Comparison of ENCODE assay signal across 8 cellular contexts in the genomic region with DNA sequence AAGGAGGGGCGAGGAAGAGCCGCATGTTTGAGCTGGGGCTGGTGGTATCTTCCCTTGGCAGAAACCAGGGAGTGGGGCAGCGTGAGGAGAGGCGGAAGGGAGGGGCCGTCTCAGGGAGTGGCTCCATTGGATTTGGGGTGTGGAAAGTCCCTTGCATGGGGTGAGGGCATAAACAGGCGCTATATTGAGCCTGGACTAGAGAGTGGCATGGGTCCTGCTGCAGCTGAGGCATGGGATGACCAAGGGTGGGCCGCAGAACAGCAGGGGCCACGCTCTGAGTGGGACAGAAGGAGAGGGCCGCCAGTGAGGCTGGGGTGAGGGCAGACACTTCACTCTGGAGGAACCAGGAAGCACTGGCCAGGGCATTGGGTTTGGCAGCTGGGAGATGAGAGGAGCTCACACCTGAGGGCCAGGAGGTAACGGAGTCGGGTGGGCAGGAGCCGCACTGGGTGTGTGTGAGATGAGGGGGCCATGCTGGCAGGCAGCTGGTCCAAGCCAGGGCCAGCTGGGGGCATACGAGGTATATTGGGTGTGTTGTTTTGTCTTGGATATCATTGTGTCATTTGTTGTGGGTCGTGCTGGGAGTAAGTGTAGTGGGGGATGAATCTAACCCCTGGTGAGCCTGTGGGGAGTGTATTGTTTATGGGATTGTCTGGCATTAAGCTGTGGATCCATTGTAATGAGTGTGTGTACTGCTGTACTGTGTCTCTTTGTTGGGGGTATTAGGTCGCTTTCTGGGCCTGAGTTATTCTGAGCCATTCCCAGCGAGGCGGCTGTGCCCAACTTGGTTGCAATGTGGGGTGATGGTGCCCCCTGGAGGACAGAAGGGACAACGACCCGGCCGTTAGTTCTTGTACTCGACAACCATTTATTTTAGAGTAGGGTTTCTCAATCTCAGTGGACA. TPM values are rescaled to one million over a fixed set of nuclear protein-coding genes. Genes with fewer than 3 reads are reported as not detected.
DNase-seq lines count a peak whose midpoint lies in the region; ATAC-seq and TF ChIP-seq lines count a peak whose summit lies in the region.
"Not testable (repeated sequence)": the region's sequence is repeated elsewhere in the genome, so short reads cannot be mapped to it uniquely, and the experiment has no call there.

No MANE protein-coding gene starts in this region.

- POLR2A ChIA-PET in HEK293T (lab: Yijun Ruan, JAX), result not testable (repeated sequence)

- not testable (repeated sequence) for H3K4me1 Mint-ChIP-seq in activated naive CD8-positive, alpha-beta T cell treated with anti-CD3 and anti-CD28 coated beads, Interleukin-2, amount 50 U/mL, for 24 hours
- H3K4me1 Mint-ChIP-seq in natural killer cell treated with Interleukin-12 subunit alpha and Interleukin-12 subunit beta and Interleukin-15 and Interleukin-18, amount 100 ng/mL, for 72 hours (ENCODE audit: low read depth in 2 of 2), result peaks cover 13 to 19% of the 10 kb centered on the region in 2 donors

- not testable (repeated sequence) for H3K36me3 Mint-ChIP-seq in activated naive CD8-positive, alpha-beta T cell treated with anti-CD3 and anti-CD28 coated beads, Interleukin-2, amount 50 U/mL, for 24 hours (ENCODE audit: low read depth); natural killer cell treated with Interleukin-12 subunit alpha and Interleukin-12 subunit beta and Interleukin-15 and Interleukin-18, amount 100 ng/mL, for 72 hours

- not testable (repeated sequence) for H3K9me3 Mint-ChIP-seq in activated naive CD8-positive, alpha-beta T cell treated with anti-CD3 and anti-CD28 coated beads, Interleukin-2, amount 50 U/mL, for 24 hours; natural killer cell treated with Interleukin-12 subunit alpha and Interleukin-12 subunit beta and Interleukin-15 and Interleukin-18, amount 100 ng/mL, for 72 hours

- H3K4me3 Mint-ChIP-seq in activated naive CD8-positive, alpha-beta T cell treated with anti-CD3 and anti-CD28 coated beads, Interleukin-2, amount 50 U/mL, for 24 hours, result not testable (repeated sequence)
- peak overlapping the region; percentile 68 for H3K4me3 Mint-ChIP-seq in natural killer cell treated with Interleukin-12 subunit alpha and Interleukin-12 subunit beta and Interleukin-15 and Interleukin-18, amount 100 ng/mL, for 72 hours

- not testable (repeated sequence) for H3K4me3 ChIP-seq in foreskin fibroblast (ENCODE audit: low read depth in 1 of 2, low read length in 2 of 2)

- H3K27ac Mint-ChIP-seq in activated naive CD8-positive, alpha-beta T cell treated with anti-CD3 and anti-CD28 coated beads, Interleukin-2, amount 50 U/mL, for 24 hours, result peak overlapping the region; percentile 26
- H3K27ac Mint-ChIP-seq in natural killer cell treated with Interleukin-12 subunit alpha and Interleukin-12 subunit beta and Interleukin-15 and Interleukin-18, amount 100 ng/mL, for 72 hours, result peak overlapping the region; percentile 23 to 59

- peak; percentile 73 for ATAC-seq in activated naive CD8-positive, alpha-beta T cell treated with anti-CD3 and anti-CD28 coated beads, Interleukin-2, amount 50 U/mL, for 24 hours
- ATAC-seq in natural killer cell treated with Interleukin-12 subunit alpha and Interleukin-12 subunit beta and Interleukin-15 and Interleukin-18, amount 100 ng/mL, for 72 hours, result peak; percentile 60 to 64

- CTCF ChIA-PET in HEK293T (lab: Yijun Ruan, JAX), result interaction anchor here (0.6 to 0.7 kb wide), 3 partner anchors 21 to 96 kb away, joined by 3 to 4 read pairs (median 3); no protein-coding TSS in a partner anchor

- not testable (repeated sequence) for H3K27me3 Mint-ChIP-seq in activated naive CD8-positive, alpha-beta T cell treated with anti-CD3 and anti-CD28 coated beads, Interleukin-2, amount 50 U/mL, for 24 hours; natural killer cell treated with Interleukin-12 subunit alpha and Interleukin-12 subunit beta and Interleukin-15 and Interleukin-18, amount 100 ng/mL, for 72 hours

- DNase-seq in C1 segment of cervical spinal cord (lab: John Stamatoyannopoulos, UW) (peak in 12 of 14 donors; percentile 29 to 81 (median 70)), HEK293T (ENCODE audit: extremely low spot score) (peak; percentile 29), NCI-H345 (lab: John Stamatoyannopoulos, UW) (peak; percentile 73), UCSD-AML1 (lab: John Stamatoyannopoulos, UW; ENCODE audit: unreplicated experiment) (peak; percentile 65), foreskin fibroblast (peak; percentile 58 to 80)
- peak; percentile 70 for DNase-seq in activated naive CD8-positive, alpha-beta T cell treated with anti-CD3 and anti-CD28 coated beads, Interleukin-2, amount 50 U/mL, for 24 hours
- DNase-seq in natural killer cell treated with Interleukin-12 subunit alpha and Interleukin-12 subunit beta and Interleukin-15 and Interleukin-18, amount 100 ng/mL, for 72 hours (ENCODE audit: low spot score), result peak; percentile 71
- DNase-seq in stimulated activated CD8-positive, alpha-beta memory T cell treated with anti-CD3 and anti-CD28 coated beads, Interleukin-15, amount 100 ng/mL, for 48 hours (ENCODE audit: low read depth in 2 of 2), result peak; percentile 28 to 43

- TF ChIP-seq CTCF in foreskin fibroblast (IDR thresholded peaks at IDR 0.05; ENCODE audit: low read depth, low read length), result peak; percentile 67

RNA-seq across cellular contexts. Expression of a gene that starts 56.2 kb away (rescaled TPM):
- total RNA-seq in natural killer cell treated with Interleukin-12 subunit alpha and Interleukin-12 subunit beta and Interleukin-15 and Interleukin-18, amount 100 ng/mL, for 72 hours, result 1 to 10 TPM in 1 of 2 donors, under 1 TPM in 1; 0.55 to 2.9 TPM
